9 cellular contexts compared by ENCODE assay signal in the genomic region with DNA sequence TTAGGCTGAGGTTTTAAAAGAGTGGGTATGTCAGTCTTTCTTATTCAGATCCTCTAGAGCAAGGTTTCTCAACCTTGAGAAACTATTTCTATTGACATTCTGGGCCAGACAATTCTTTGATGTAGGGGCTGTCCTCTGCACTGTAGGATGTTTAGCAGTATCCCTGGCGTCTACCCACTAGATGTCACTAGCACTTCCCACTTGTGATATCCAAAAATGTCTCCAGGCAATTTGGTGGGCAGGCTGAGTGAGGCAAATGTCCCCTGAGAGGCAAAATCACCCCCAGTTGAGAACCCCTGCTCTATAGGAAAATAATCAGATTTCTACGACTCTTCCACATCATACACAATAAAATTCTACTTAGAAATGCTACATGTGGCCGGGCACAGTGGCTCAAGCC. TPM values are rescaled to one million over a fixed set of nuclear protein-coding genes. Genes with fewer than 3 reads are reported as not detected.
DNase-seq lines count a peak whose midpoint lies in the region; ATAC-seq and TF ChIP-seq lines count a peak whose summit lies in the region.
"Had no signal": no experiment of that assay in that cellular context is flagged by ENCODE, and none has a peak within 500 bp of the region (broad histone marks: within the 10 kb centered on the region; RNA-seq: fewer than 3 reads in every experiment).

No MANE protein-coding gene starts in this region.

- no peak overlapping the region for H2AFZ ChIP-seq in mammary epithelial cell (ENCODE audit: low read depth, low read length)

- H3K27ac Mint-ChIP-seq in osteocyte (ENCODE audit: unreplicated experiment): no peak overlapping the region

- no peaks in the 10 kb centered on the region for H3K27me3 Mint-ChIP-seq in osteocyte (ENCODE audit: unreplicated experiment)

- dilution Hi-C loops in mammary epithelial cell (cut with HindIII; ENCODE audit: low sequenced_read_pairs): no loop called here

- whole genome bisulfite sequencing in mammary epithelial cell (ENCODE audit: low coverage, missing lambda C conversion rate): 48% methylated on average over 2 of the region's 3 CpGs
- 55 to 60% methylated on average over 3 of the region's 3 CpGs for WGBS in thyroid gland, 2 donors

- BruUV-seq in mammary epithelial cell (replicated peaks; lab: Mats Ljungman, UMichigan): no TSS peak

- peaks cover 34% of the 10 kb centered on the region for H3K4me1 Mint-ChIP-seq in osteocyte (ENCODE audit: unreplicated experiment)

- no peaks in the 10 kb centered on the region for H3K27me3 ChIP-seq in mammary epithelial cell (ENCODE audit: insufficient read depth, low read length)
- H3K27me3 ChIP-seq in thyroid gland: no peaks in the 10 kb centered on the region

- H3K9me3 Mint-ChIP-seq in osteocyte (ENCODE audit: unreplicated experiment): no peaks in the 10 kb centered on the region

- H3K79me2 ChIP-seq in mammary epithelial cell (ENCODE audit: insufficient read depth, low read length): peaks cover 58% of the 10 kb centered on the region

- H3K36me3 ChIP-seq in mammary epithelial cell (ENCODE audit: insufficient read depth, low read length) (no peaks in the 10 kb centered on the region), thyroid gland (peaks cover 0 to 5% of the 10 kb centered on the region in 2 donors)

- in situ Hi-C loops in mammary epithelial cell (cut with MboI; ENCODE audit: low sequenced_read_pairs in 2 of 2): loop anchor here in 1 of 2 donors (10.0 kb wide), 2 partner anchors 121 to 221 kb away; a partner anchor contains a TSS

- H3K4me1 ChIP-seq in mammary epithelial cell (ENCODE audit: insufficient read depth, low read length) (peaks cover 17% of the 10 kb centered on the region), thyroid gland (peaks cover 11 to 15% of the 10 kb centered on the region in 2 donors)

- intact Hi-C loops in mammary epithelial cell (cut with micrococcal nuclease): loop anchor here (1.0 kb wide), 2 partner anchors 78 to 222 kb away; no protein-coding TSS in a partner anchor
- intact Hi-C loops in thyroid gland (cut with DNase I): loop anchor here (10.0 kb wide), 1 partner anchor 81 kb away; no protein-coding TSS in a partner anchor

- H3K4me3 Mint-ChIP-seq in osteocyte (ENCODE audit: unreplicated experiment): no peak overlapping the region

- H4K20me1 ChIP-seq in mammary epithelial cell (ENCODE audit: insufficient read depth, low read length): no peaks in the 10 kb centered on the region

- no peak overlapping the region for H3K4me3 ChIP-seq in mammary epithelial cell (replicated peaks in 1 of 3; ENCODE audit: insufficient read depth in 1 of 3, low read depth in 2 of 3, low read length in 3 of 3)
- H3K4me3 ChIP-seq in thyroid gland (replicated peaks in 1 of 3): no peak overlapping the region
- H3K4me3 ChIP-seq: lung had no signal

- no peak for TF ChIP-seq POLR2A in thyroid gland (IDR thresholded peaks at IDR 0.05)

- no peak for ATAC-seq in GM18517 (IDR thresholded peaks at IDR 0.05; ENCODE audit: unreplicated experiment)
- no peak for ATAC-seq in GM21723 (IDR thresholded peaks at IDR 0.05; ENCODE audit: unreplicated experiment)

- peak; percentile 62 for TF ChIP-seq CTCF in C4-2B (conservative IDR thresholded peaks at IDR 0.05)
- TF ChIP-seq CTCF in GM12872 (IDR thresholded peaks at IDR 0.05; ENCODE audit: insufficient read depth, low read depth, low read length): peak; percentile 57; the same call in 2 of the 3 replicates
- TF ChIP-seq CTCF in mammary epithelial cell (conservative IDR thresholded peaks at IDR 0.05 in 1 of 2, IDR thresholded peaks at IDR 0.05 in 1 of 2; ENCODE audit: extremely low read depth in 1 of 2, insufficient read depth in 1 of 2, low read depth in 1 of 2, low read length in 2 of 2): peak; percentile 36 to 46
- peak; percentile 61 for TF ChIP-seq CTCF in osteocyte (IDR thresholded peaks at IDR 0.05)
- TF ChIP-seq CTCF in thyroid gland (IDR thresholded peaks at IDR 0.05): no peak

- H3K9me3 ChIP-seq in mammary epithelial cell (replicated peaks; ENCODE audit: insufficient read depth, low read length) (no peaks in the 10 kb centered on the region), thyroid gland (no peaks in the 10 kb centered on the region)

- H3K36me3 Mint-ChIP-seq in osteocyte (ENCODE audit: unreplicated experiment): peaks cover 8% of the 10 kb centered on the region

- H3K27ac ChIP-seq in C4-2B (no peak overlapping the region), mammary epithelial cell (ENCODE audit: insufficient read depth, low read depth, low read length) (no peak overlapping the region), thyroid gland (no peak overlapping the region)

- H3K4me2 ChIP-seq in mammary epithelial cell (ENCODE audit: insufficient read depth, low read depth, low read length): no peak overlapping the region

- no peak overlapping the region for H3K9ac ChIP-seq in mammary epithelial cell (ENCODE audit: insufficient read depth, low read length)

- DNase-seq in NCI-H748 treated with DMSO at 0.1 percent for 48 hours (lab: John Stamatoyannopoulos, UW): peak; percentile 49
- DNase-seq in mammary epithelial cell: peak; percentile 21
- no peak for DNase-seq in osteocyte (ENCODE audit: extremely low spot score, unreplicated experiment)
- no peak for DNase-seq in thyroid gland

- CTCF ChIA-PET in mammary epithelial cell (lab: Charles Lee; ENCODE audit: low non-redundant PET): no interaction called here

RNA-seq across cellular contexts. Expression of a gene that starts 7.7 kb away (rescaled TPM):
- total RNA-seq in mammary epithelial cell (10 to 100 TPM; 16.3 to 24.2 TPM), osteocyte (34.7 and 36.3 TPM in 2 replicates), thyroid gland (10 to 100 TPM; 21.5 to 44.2 (median 26.8) TPM)
- 4.5 TPM for polyA plus RNA-seq in mammary epithelial cell
- 8.5 TPM for polyA minus RNA-seq in mammary epithelial cell

RNA-seq across cellular contexts. Expression of a gene that starts 9.6 kb away (rescaled TPM):
- total RNA-seq in mammary epithelial cell (1 to 10 TPM; 1.1 to 1.7 TPM), osteocyte (4.8 and 5.1 TPM in 2 replicates), thyroid gland (1 to 10 TPM; 5.8 to 7.9 (median 7.4) TPM)
- polyA plus RNA-seq in mammary epithelial cell: 1.0 TPM
- not detected for polyA minus RNA-seq in mammary epithelial cell

RNA-seq across cellular contexts. Expression of a gene that starts 53.6 kb away (rescaled TPM):
- total RNA-seq in mammary epithelial cell (1 to 10 TPM; 3.5 to 6.5 TPM), osteocyte (0.32 and 0.78 TPM in 2 replicates), thyroid gland (1 to 10 TPM; 1.7 to 5.3 (median 4.0) TPM)
- polyA plus RNA-seq in mammary epithelial cell: 1.2 TPM
- polyA minus RNA-seq in mammary epithelial cell: not detected

Comparison
In these comparisons a context has a peak if more than half of its experiments do, and no peak if none do; other contexts are left out.
1. CTCF ChIP-seq: peak in C4-2B (single experiment), GM12872 (single experiment), mammary epithelial cell (2 of 2) and osteocyte (single experiment); none in thyroid gland (0 of 6).
2. DNase-seq: peak in NCI-H748 treated with DMSO at 0.1 percent for 48 hours (single experiment) and mammary epithelial cell (single experiment); none in osteocyte (single experiment) and thyroid gland (0 of 2).